In the genomic region with DNA sequence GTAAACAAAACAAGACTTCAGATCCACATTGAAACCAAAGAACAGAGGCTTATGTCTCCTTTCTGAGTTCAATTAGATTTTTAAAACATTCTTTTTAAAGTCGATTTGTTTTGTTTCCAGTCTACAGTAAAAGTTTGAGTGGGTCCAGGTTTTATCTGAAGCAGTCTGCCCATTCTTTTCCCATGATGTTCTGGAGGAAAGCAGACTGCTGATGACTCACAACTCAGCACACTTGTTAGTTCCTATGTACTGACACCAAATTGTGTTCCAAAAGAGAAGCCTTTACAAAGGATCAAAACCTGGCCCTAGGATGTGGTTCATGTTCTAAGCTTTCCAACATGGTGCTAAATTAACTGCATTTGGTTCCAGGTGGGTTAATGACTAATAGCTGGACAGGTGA, we compare ENCODE assay signal across 15 cellular contexts. TPM values are rescaled to one million over a fixed set of nuclear protein-coding genes. Genes with fewer than 3 reads are reported as not detected.
DNase-seq lines count a peak whose midpoint lies in the region; ATAC-seq, FAIRE-seq and TF ChIP-seq lines count a peak whose summit lies in the region.
"Had no signal": no experiment of that assay in that cellular context is flagged by ENCODE, and none has a peak within 500 bp of the region (broad histone marks: within the 10 kb centered on the region; RNA-seq: fewer than 3 reads in every experiment).

No MANE protein-coding gene starts in this region.

- FAIRE-seq in bronchial epithelial cell (lab: Jason Lieb, UNC) = no peak
- FAIRE-seq: A204.1 had no signal

- no peak for TF ChIP-seq POLR2A in transverse colon (IDR thresholded peaks at IDR 0.05)

- H3K4me1 ChIP-seq in cardiac muscle cell (ENCODE audit: low read depth) (peaks cover 23% of the 10 kb centered on the region), transverse colon (peaks cover 3 to 15% (median 5%) of the 10 kb centered on the region in 4 donors)

- DNase-seq in cardiac muscle cell (ENCODE audit: low read depth in 1 of 2, low spot score in 1 of 2) = peak in 1 of 2 donors; percentile 78
- no peak for DNase-seq in Right ventricle myocardium superior
- DNase-seq in bronchial epithelial cell (ENCODE audit: low read depth) = peak; percentile 78
- peak; percentile 91 for DNase-seq in iris pigment epithelial cell (ENCODE audit: low read depth)
- no peak for DNase-seq in transverse colon
- DNase-seq in NCI-H446 treated with DMSO at 0.1 percent for 48 hours (lab: John Stamatoyannopoulos, UW) = no peak
- DNase-seq in activated gamma-delta T cell (lab: John Stamatoyannopoulos, UW) = no peak
- DNase-seq: activated CD4-positive, alpha-beta T cell treated with anti-CD3 and anti-CD28 coated beads, Interleukin-2, amount 50 U/mL, for 48 hours; activated naive CD4-positive, alpha-beta T cell treated with anti-CD3 and anti-CD28 coated beads, Interleukin-2, amount 10 ng/mL, durations not matched to agents 7 days and 5 days; NCI-H1436; stimulated activated naive CD8-positive, alpha-beta T cell treated with anti-CD3 and anti-CD28 coated beads, Interleukin-15, amount 100 ng/mL, for 72 hours; T-helper 1 cell had no signal

- 43 to 56% methylated on average over 1 of the region's 1 CpG for WGBS in transverse colon (ENCODE audit: low coverage in 1 of 2), 2 donors

- H3K9me3 ChIP-seq in cardiac muscle cell (ENCODE audit: low read depth) (no peaks in the 10 kb centered on the region), transverse colon (no peaks in the 10 kb centered on the region)
- H3K9me3 ChIP-seq: neutrophil had no signal

- in situ Hi-C loops in transverse colon (cut with MboI; ENCODE audit: low pct_ligation_motif_present in 1 of 4, low pct_unique_long_range_greater_than_20kb in 1 of 4, low sequenced_read_pairs in 3 of 4) = no loop called here

- TF ChIP-seq CTCF in cardiac muscle cell (IDR thresholded peaks at IDR 0.05; ENCODE audit: low read depth, low read length) (no peak), bronchial epithelial cell (IDR thresholded peaks at IDR 0.05; ENCODE audit: insufficient read depth, low read length, severe bottlenecking) (no peak), transverse colon (IDR thresholded peaks at IDR 0.05) (no peak)

- H3K27me3 ChIP-seq in cardiac muscle cell (no peaks in the 10 kb centered on the region), bronchial epithelial cell (ENCODE audit: control insufficient read depth, insufficient read depth, low read length) (no peaks in the 10 kb centered on the region), transverse colon (no peaks in the 10 kb centered on the region)

- no peak for TF ChIP-seq EP300 in transverse colon (IDR thresholded peaks at IDR 0.05; ENCODE audit: low read depth)

- H3K27ac ChIP-seq in cardiac muscle cell (peak overlapping the region; percentile 69), transverse colon (peak overlapping the region; percentile 56 to 70 (median 66))
- H3K27ac ChIP-seq: neutrophil had no signal

- ATAC-seq in Right ventricle myocardium superior (ENCODE audit: poor library complexity) = no peak
- no peak for ATAC-seq in HG02763 (IDR thresholded peaks at IDR 0.05; ENCODE audit: unreplicated experiment)

- no peak overlapping the region for H3K4me3 ChIP-seq in cardiac muscle cell
- no peak overlapping the region for H3K4me3 ChIP-seq in bronchial epithelial cell (ENCODE audit: low read depth, low read length)
- no peak overlapping the region for H3K4me3 ChIP-seq in transverse colon

- H3K36me3 ChIP-seq in cardiac muscle cell = no peaks in the 10 kb centered on the region
- H3K36me3 ChIP-seq in bronchial epithelial cell (ENCODE audit: control insufficient read depth, insufficient read depth, low read length) = no peaks in the 10 kb centered on the region
- H3K36me3 ChIP-seq in transverse colon = no peaks in the 10 kb centered on the region
- H3K36me3 ChIP-seq: neutrophil had no signal

- intact Hi-C loops in Right ventricle myocardium superior (cut with DNase I) (no loop called here), transverse colon (cut with DNase I; ENCODE audit: low total_unique reads) (no loop called here)

RNA-seq across cellular contexts. Expression of a gene that starts 11.4 kb away (rescaled TPM):
- total RNA-seq in cardiac muscle cell (23.3 and 31.2 TPM in 2 replicates), Right ventricle myocardium superior (29.4 TPM), bronchial epithelial cell (5.1 and 6.1 TPM in 2 replicates), transverse colon (10 to 100 TPM; 18.6 to 79.6 (median 53.1) TPM)
- 82.5 and 93.0 TPM in 2 replicates for polyA plus RNA-seq in cardiac muscle cell

Comparison
In these comparisons a context has a peak if more than half of its experiments do, and no peak if none do; other contexts are left out.
1. DNase-seq: peak in bronchial epithelial cell (single experiment) and iris pigment epithelial cell (single experiment); none in Right ventricle myocardium superior (single experiment), transverse colon (single experiment), NCI-H446 treated with DMSO at 0.1 percent for 48 hours (single experiment) and activated gamma-delta T cell (single experiment).